Comparison of ENCODE assay signal across 18 cellular contexts in the genomic region with DNA sequence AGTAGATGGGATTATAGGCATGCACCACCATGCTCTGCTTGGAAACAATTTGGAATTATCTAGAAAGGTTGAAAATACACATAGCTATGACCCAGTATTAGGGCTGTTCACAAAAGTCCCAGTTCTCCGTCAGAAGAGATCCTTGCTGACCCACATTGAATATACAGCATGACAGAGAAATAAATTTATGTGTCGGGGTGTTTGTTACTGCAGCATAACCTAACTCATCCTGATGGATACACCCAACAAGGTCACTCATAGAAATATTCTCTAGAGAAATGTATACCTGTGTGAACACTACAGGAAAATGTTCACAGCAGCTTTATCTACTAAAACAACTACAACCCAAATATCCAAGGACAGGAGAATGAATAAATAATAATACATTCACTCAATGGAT.
"Had no signal": no experiment of that assay in that cellular context is flagged by ENCODE, and none has a peak within 500 bp of the region (broad histone marks: within the 10 kb centered on the region; RNA-seq: fewer than 3 reads in every experiment).

No MANE protein-coding gene starts in this region.

- H3K27ac ChIP-seq: hepatocyte, left ventricle myocardium inferior, ovary, sigmoid colon, spleen, tibial nerve, uterus had no signal

- DNase-seq: islet precursor cell; left ventricle myocardium inferior; mesendoderm; naive B cell; natural killer cell; ovary; retina; right cardiac atrium; sigmoid colon; small intestine; spleen; stimulated activated CD4-positive, alpha-beta T cell treated with anti-CD3 and anti-CD28 coated beads, Interleukin-4, amount 100 ng/mL, for 24 hours; stimulated activated naive CD4-positive, alpha-beta T cell; uterus had no signal

- H3K4me1 ChIP-seq: sigmoid colon, tibial nerve, uterus had no signal

- H3K36me3 ChIP-seq: left ventricle myocardium inferior, ovary, sigmoid colon, spleen, tibial nerve, uterus had no signal

- H3K27me3 ChIP-seq: hepatocyte, ovary, sigmoid colon, tibial nerve, uterus had no signal

- FAIRE-seq: small intestine had no signal

- ATAC-seq: natural killer cell; right cardiac atrium; stimulated activated effector memory CD8-positive, alpha-beta T cell treated with anti-CD3 and anti-CD28 coated beads, Interleukin-12 subunit alpha, Interleukin-12 subunit beta, amount 100 ng/mL, for 72 hours had no signal

- H3K4me3 ChIP-seq: hepatocyte, left ventricle myocardium inferior, lung, ovary, sigmoid colon, spleen, tibial nerve, uterus had no signal

- H3K9me3 ChIP-seq: left ventricle myocardium inferior, ovary, sigmoid colon, spleen, tibial nerve, uterus had no signal

- H3K4me2 ChIP-seq: hepatocyte had no signal
